Comparison of ENCODE assay signal across 10 cellular contexts in genomic region chr12:49126852-49127763, GRCh38. TPM values are rescaled to one million over a fixed set of nuclear protein-coding genes. Genes with fewer than 3 reads are reported as not detected.
DNase-seq lines count a peak whose midpoint lies in the region; ATAC-seq lines count a peak whose summit lies in the region.
"Had no signal": no experiment of that assay in that cellular context is flagged by ENCODE, and none has a peak within 500 bp of the region (broad histone marks: within the 10 kb centered on the region; RNA-seq: fewer than 3 reads in every experiment).

No MANE protein-coding gene starts in this region.

- in situ Hi-C loops in KBM-7 (cut with MboI; ENCODE audit: low pct_unique_long_range_greater_than_20kb, low sequenced_read_pairs): no loop called here

- no peak for ATAC-seq in activated CD4-positive, alpha-beta T cell treated with anti-CD3 and anti-CD28 coated beads for 36 hours
- ATAC-seq in activated CD8-positive, alpha-beta memory T cell treated with anti-CD3 and anti-CD28 coated beads, Interleukin-2, amount 10 ng/mL, durations not matched to agents 7 days and 5 days: no peak
- no peak for ATAC-seq in natural killer cell treated with Interleukin-12 subunit alpha and Interleukin-12 subunit beta and Interleukin-15 and Interleukin-18, amount 100 ng/mL, for 72 hours
- no peak for ATAC-seq in GM21737 (IDR thresholded peaks at IDR 0.05; ENCODE audit: unreplicated experiment)
- no peak for ATAC-seq in GM18907 (IDR thresholded peaks at IDR 0.05; ENCODE audit: unreplicated experiment)

- intact Hi-C loops in activated CD4-positive, alpha-beta T cell treated with anti-CD3 and anti-CD28 coated beads for 36 hours (cut with DNase I, micrococcal nuclease): no loop called here

- peaks cover 27% of the 10 kb centered on the region for H3K4me1 Mint-ChIP-seq in activated CD4-positive, alpha-beta T cell treated with anti-CD3 and anti-CD28 coated beads for 36 hours
- H3K4me1 Mint-ChIP-seq in activated CD8-positive, alpha-beta memory T cell treated with anti-CD3 and anti-CD28 coated beads, Interleukin-2, amount 10 ng/mL, durations not matched to agents 7 days and 5 days: peaks cover 31% of the 10 kb centered on the region
- peaks cover 39 to 40% of the 10 kb centered on the region in 2 donors for H3K4me1 Mint-ChIP-seq in natural killer cell treated with Interleukin-12 subunit alpha and Interleukin-12 subunit beta and Interleukin-15 and Interleukin-18, amount 100 ng/mL, for 72 hours (ENCODE audit: low read depth in 2 of 2)

- H3K36me3 Mint-ChIP-seq in activated CD4-positive, alpha-beta T cell treated with anti-CD3 and anti-CD28 coated beads for 36 hours (ENCODE audit: low read depth): peaks cover 40% of the 10 kb centered on the region
- H3K36me3 Mint-ChIP-seq in activated CD8-positive, alpha-beta memory T cell treated with anti-CD3 and anti-CD28 coated beads, Interleukin-2, amount 10 ng/mL, durations not matched to agents 7 days and 5 days: peaks cover 40% of the 10 kb centered on the region
- H3K36me3 Mint-ChIP-seq in natural killer cell treated with Interleukin-12 subunit alpha and Interleukin-12 subunit beta and Interleukin-15 and Interleukin-18, amount 100 ng/mL, for 72 hours: peaks cover 22% of the 10 kb centered on the region

- H3K4me3 Mint-ChIP-seq in activated CD4-positive, alpha-beta T cell treated with anti-CD3 and anti-CD28 coated beads for 36 hours: peak overlapping the region; percentile 99
- peak overlapping the region; percentile 42 for H3K4me3 Mint-ChIP-seq in activated CD8-positive, alpha-beta memory T cell treated with anti-CD3 and anti-CD28 coated beads, Interleukin-2, amount 10 ng/mL, durations not matched to agents 7 days and 5 days
- peak overlapping the region; percentile 42 for H3K4me3 Mint-ChIP-seq in natural killer cell treated with Interleukin-12 subunit alpha and Interleukin-12 subunit beta and Interleukin-15 and Interleukin-18, amount 100 ng/mL, for 72 hours

- no peaks in the 10 kb centered on the region for H3K27me3 Mint-ChIP-seq in activated CD4-positive, alpha-beta T cell treated with anti-CD3 and anti-CD28 coated beads for 36 hours
- H3K27me3 Mint-ChIP-seq in activated CD8-positive, alpha-beta memory T cell treated with anti-CD3 and anti-CD28 coated beads, Interleukin-2, amount 10 ng/mL, durations not matched to agents 7 days and 5 days: peaks cover 6% of the 10 kb centered on the region
- no peaks in the 10 kb centered on the region for H3K27me3 Mint-ChIP-seq in natural killer cell treated with Interleukin-12 subunit alpha and Interleukin-12 subunit beta and Interleukin-15 and Interleukin-18, amount 100 ng/mL, for 72 hours

- no peaks in the 10 kb centered on the region for H3K9me3 Mint-ChIP-seq in activated CD4-positive, alpha-beta T cell treated with anti-CD3 and anti-CD28 coated beads for 36 hours (ENCODE audit: low read depth)
- no peaks in the 10 kb centered on the region for H3K9me3 Mint-ChIP-seq in activated CD8-positive, alpha-beta memory T cell treated with anti-CD3 and anti-CD28 coated beads, Interleukin-2, amount 10 ng/mL, durations not matched to agents 7 days and 5 days (ENCODE audit: low read depth)
- H3K9me3 Mint-ChIP-seq in natural killer cell treated with Interleukin-12 subunit alpha and Interleukin-12 subunit beta and Interleukin-15 and Interleukin-18, amount 100 ng/mL, for 72 hours: no peaks in the 10 kb centered on the region

- peak; percentile 21 for DNase-seq in activated CD4-positive, alpha-beta T cell treated with anti-CD3 and anti-CD28 coated beads for 36 hours
- no peak for DNase-seq in activated CD4-positive, alpha-beta T cell treated with anti-CD3 and anti-CD28 coated beads for 1 hour
- DNase-seq in KBM-7: peak; percentile 45
- no peak for DNase-seq in activated CD8-positive, alpha-beta memory T cell treated with anti-CD3 and anti-CD28 coated beads, Interleukin-2, amount 10 ng/mL, durations not matched to agents 7 days and 5 days
- DNase-seq in natural killer cell treated with Interleukin-12 subunit alpha and Interleukin-12 subunit beta and Interleukin-15 and Interleukin-18, amount 100 ng/mL, for 72 hours (ENCODE audit: low spot score): no peak
- DNase-seq in islet precursor cell: no peak
- DNase-seq: foreskin melanocyte; stimulated activated CD4-positive, alpha-beta T cell treated with anti-CD3 and anti-CD28 coated beads, Interleukin-12 subunit alpha, Interleukin-12 subunit beta, amount 100 ng/mL, for 4 hours had no signal

- CTCF ChIA-PET in activated CD4-positive, alpha-beta T cell treated with anti-CD3 and anti-CD28 coated beads for 36 hours (lab: Charles Lee): interaction anchor here (0.6 to 1.4 kb wide), 5 partner anchors 16 to 57 kb away, joined by 3 to 7 read pairs (median 4); partner anchors contain the start of genes LMBR1L and RHEBL1
- CTCF ChIA-PET in activated CD8-positive, alpha-beta memory T cell treated with anti-CD3 and anti-CD28 coated beads, Interleukin-2, amount 10 ng/mL, durations not matched to agents 7 days and 5 days (lab: Charles Lee): interaction anchor here (1.3 to 1.4 kb wide), 3 partner anchors 29 to 63 kb away, joined by 4 to 5 read pairs (median 5); no protein-coding TSS in a partner anchor

- peak overlapping the region; percentile 79 for H3K27ac Mint-ChIP-seq in activated CD4-positive, alpha-beta T cell treated with anti-CD3 and anti-CD28 coated beads for 36 hours
- H3K27ac Mint-ChIP-seq in activated CD8-positive, alpha-beta memory T cell treated with anti-CD3 and anti-CD28 coated beads, Interleukin-2, amount 10 ng/mL, durations not matched to agents 7 days and 5 days: peak overlapping the region; percentile 16
- H3K27ac Mint-ChIP-seq in natural killer cell treated with Interleukin-12 subunit alpha and Interleukin-12 subunit beta and Interleukin-15 and Interleukin-18, amount 100 ng/mL, for 72 hours: peak overlapping the region; percentile 52 to 100

- POLR2A ChIA-PET in activated CD4-positive, alpha-beta T cell treated with anti-CD3 and anti-CD28 coated beads for 36 hours (lab: Charles Lee): interaction anchor here (0.9 to 1.9 kb wide), 4 partner anchors 17 to 69 kb away, joined by 4 to 6 read pairs (median 4); partner anchors contain the start of genes DHH and LMBR1L

RNA-seq across cellular contexts. Expression of gene TUBA1B, which starts 4.1 kb away (rescaled TPM):
- total RNA-seq in activated CD4-positive, alpha-beta T cell treated with anti-CD3 and anti-CD28 coated beads for 36 hours: 1,000 to 10,000 TPM; 2,393 to 2,425 TPM
- total RNA-seq in activated CD8-positive, alpha-beta memory T cell treated with anti-CD3 and anti-CD28 coated beads, Interleukin-2, amount 10 ng/mL, durations not matched to agents 7 days and 5 days: 1,000 to 10,000 TPM; 1,970 to 2,009 TPM
- total RNA-seq in natural killer cell treated with Interleukin-12 subunit alpha and Interleukin-12 subunit beta and Interleukin-15 and Interleukin-18, amount 100 ng/mL, for 72 hours: 1,000 to 10,000 TPM; 1,825 to 2,159 TPM

RNA-seq across cellular contexts. Expression of gene LMBR1L, which starts 16.5 kb away (rescaled TPM):
- total RNA-seq in activated CD4-positive, alpha-beta T cell treated with anti-CD3 and anti-CD28 coated beads for 36 hours: 10 to 100 TPM; 45.0 to 48.0 TPM
- total RNA-seq in activated CD8-positive, alpha-beta memory T cell treated with anti-CD3 and anti-CD28 coated beads, Interleukin-2, amount 10 ng/mL, durations not matched to agents 7 days and 5 days: 10 to 100 TPM; 46.9 to 53.4 TPM
- total RNA-seq in natural killer cell treated with Interleukin-12 subunit alpha and Interleukin-12 subunit beta and Interleukin-15 and Interleukin-18, amount 100 ng/mL, for 72 hours: 10 to 100 TPM; 55.4 to 74.9 TPM

RNA-seq across cellular contexts. Expression of gene DHH, which starts 32.5 kb away (rescaled TPM):
- not detected for total RNA-seq in activated CD4-positive, alpha-beta T cell treated with anti-CD3 and anti-CD28 coated beads for 36 hours
- total RNA-seq in activated CD8-positive, alpha-beta memory T cell treated with anti-CD3 and anti-CD28 coated beads, Interleukin-2, amount 10 ng/mL, durations not matched to agents 7 days and 5 days: under 1 TPM in 1 of 2 experiments, not detected in 1; 0.15 TPM
- total RNA-seq in natural killer cell treated with Interleukin-12 subunit alpha and Interleukin-12 subunit beta and Interleukin-15 and Interleukin-18, amount 100 ng/mL, for 72 hours: under 1 TPM; 0.24 to 0.31 TPM

RNA-seq across cellular contexts. Expression of gene RHEBL1, which starts 57.3 kb away (rescaled TPM):
- total RNA-seq in activated CD4-positive, alpha-beta T cell treated with anti-CD3 and anti-CD28 coated beads for 36 hours: 10 to 100 TPM in 1 of 2 experiments, 1 to 10 TPM in 1; 6.7 to 13.3 TPM
- total RNA-seq in activated CD8-positive, alpha-beta memory T cell treated with anti-CD3 and anti-CD28 coated beads, Interleukin-2, amount 10 ng/mL, durations not matched to agents 7 days and 5 days: 10 to 100 TPM; 14.9 to 15.1 TPM
- 10 to 100 TPM; 21.9 to 28.9 TPM for total RNA-seq in natural killer cell treated with Interleukin-12 subunit alpha and Interleukin-12 subunit beta and Interleukin-15 and Interleukin-18, amount 100 ng/mL, for 72 hours

Comparison
In these comparisons a context has a peak if more than half of its experiments do, and no peak if none do; other contexts are left out.
1. DNase-seq: peak in activated CD4-positive, alpha-beta T cell treated with anti-CD3 and anti-CD28 coated beads for 36 hours (single experiment) and KBM-7 (single experiment); none in activated CD4-positive, alpha-beta T cell treated with anti-CD3 and anti-CD28 coated beads for 1 hour (single experiment), activated CD8-positive, alpha-beta memory T cell treated with anti-CD3 and anti-CD28 coated beads, Interleukin-2, amount 10 ng/mL, durations not matched to agents 7 days and 5 days (single experiment), natural killer cell treated with Interleukin-12 subunit alpha and Interleukin-12 subunit beta and Interleukin-15 and Interleukin-18, amount 100 ng/mL, for 72 hours (single experiment) and islet precursor cell (single experiment).
2. H3K27ac Mint-ChIP-seq: peak in every context shown above with its lines; median percentile 79 in activated CD4-positive, alpha-beta T cell treated with anti-CD3 and anti-CD28 coated beads for 36 hours; 76 in natural killer cell treated with Interleukin-12 subunit alpha and Interleukin-12 subunit beta and Interleukin-15 and Interleukin-18, amount 100 ng/mL, for 72 hours; 16 in activated CD8-positive, alpha-beta memory T cell treated with anti-CD3 and anti-CD28 coated beads, Interleukin-2, amount 10 ng/mL, durations not matched to agents 7 days and 5 days.
3. H3K4me3 Mint-ChIP-seq: peak in every context shown above with its lines; median percentile 99 in activated CD4-positive, alpha-beta T cell treated with anti-CD3 and anti-CD28 coated beads for 36 hours; 42 in activated CD8-positive, alpha-beta memory T cell treated with anti-CD3 and anti-CD28 coated beads, Interleukin-2, amount 10 ng/mL, durations not matched to agents 7 days and 5 days; 42 in natural killer cell treated with Interleukin-12 subunit alpha and Interleukin-12 subunit beta and Interleukin-15 and Interleukin-18, amount 100 ng/mL, for 72 hours.